In the genomic region with DNA sequence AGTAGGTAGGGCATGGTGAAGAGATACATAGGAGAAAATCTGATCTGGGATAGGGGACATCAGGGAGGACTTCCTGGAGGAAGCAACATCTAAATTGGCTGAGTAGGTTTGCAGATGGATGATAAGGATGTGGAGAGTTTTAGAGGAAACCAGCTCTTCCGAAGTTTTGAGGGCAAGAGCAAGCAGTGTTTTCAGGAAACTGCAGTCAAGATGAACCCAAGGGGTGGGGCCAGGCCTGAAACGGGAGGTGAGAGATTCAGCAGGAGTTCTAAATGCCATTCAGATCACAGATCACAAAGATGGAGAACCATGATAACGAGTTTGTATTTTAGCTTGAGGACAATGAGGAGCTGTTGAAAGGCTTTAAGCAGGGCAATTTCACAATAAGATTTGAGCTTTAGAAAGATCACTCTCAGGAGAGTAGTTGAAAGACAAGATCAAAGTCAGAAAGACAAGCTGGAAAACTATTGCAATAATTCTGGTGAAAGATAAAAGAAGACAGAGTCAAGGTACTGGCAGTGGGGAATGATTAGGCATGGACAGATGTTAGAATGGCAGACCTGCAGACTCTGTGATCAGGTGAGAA, we compare ENCODE assay signal across 1 cellular context.
A peak's percentile ranks its signal among the peaks of the same experiment; 100 is the strongest.
TF ChIP-seq lines count a peak whose summit lies in the region.

No MANE protein-coding gene starts in this region.

TF ChIP-seq in HepG2, 621 proteins besides CTCF, POLR2A, EP300 and RAD21 (continued from another document and continues in another):
- TF ChIP-seq REL (CRISPR knock-in tag; conservative IDR thresholded peaks at IDR 0.05): no peak
- peak; percentile 49 for TF ChIP-seq ASH2L (IDR thresholded peaks at IDR 0.05; ENCODE audit: insufficient read length, low read depth, low read length)
- TF ChIP-seq, protein P1, sequence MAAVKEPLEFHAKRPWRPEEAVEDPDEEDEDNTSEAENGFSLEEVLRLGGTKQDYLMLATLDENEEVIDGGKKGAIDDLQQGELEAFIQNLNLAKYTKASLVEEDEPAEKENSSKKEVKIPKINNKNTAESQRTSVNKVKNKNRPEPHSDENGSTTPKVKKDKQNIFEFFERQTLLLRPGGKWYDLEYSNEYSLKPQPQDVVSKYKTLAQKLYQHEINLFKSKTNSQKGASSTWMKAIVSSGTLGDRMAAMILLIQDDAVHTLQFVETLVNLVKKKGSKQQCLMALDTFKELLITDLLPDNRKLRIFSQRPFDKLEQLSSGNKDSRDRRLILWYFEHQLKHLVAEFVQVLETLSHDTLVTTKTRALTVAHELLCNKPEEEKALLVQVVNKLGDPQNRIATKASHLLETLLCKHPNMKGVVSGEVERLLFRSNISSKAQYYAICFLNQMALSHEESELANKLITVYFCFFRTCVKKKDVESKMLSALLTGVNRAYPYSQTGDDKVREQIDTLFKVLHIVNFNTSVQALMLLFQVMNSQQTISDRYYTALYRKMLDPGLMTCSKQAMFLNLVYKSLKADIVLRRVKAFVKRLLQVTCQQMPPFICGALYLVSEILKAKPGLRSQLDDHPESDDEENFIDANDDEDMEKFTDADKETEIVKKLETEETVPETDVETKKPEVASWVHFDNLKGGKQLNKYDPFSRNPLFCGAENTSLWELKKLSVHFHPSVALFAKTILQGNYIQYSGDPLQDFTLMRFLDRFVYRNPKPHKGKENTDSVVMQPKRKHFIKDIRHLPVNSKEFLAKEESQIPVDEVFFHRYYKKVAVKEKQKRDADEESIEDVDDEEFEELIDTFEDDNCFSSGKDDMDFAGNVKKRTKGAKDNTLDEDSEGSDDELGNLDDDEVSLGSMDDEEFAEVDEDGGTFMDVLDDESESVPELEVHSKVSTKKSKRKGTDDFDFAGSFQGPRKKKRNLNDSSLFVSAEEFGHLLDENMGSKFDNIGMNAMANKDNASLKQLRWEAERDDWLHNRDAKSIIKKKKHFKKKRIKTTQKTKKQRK (IDR thresholded peaks at IDR 0.05; ENCODE audit: low read length): no peak
- TF ChIP-seq, protein P2, sequence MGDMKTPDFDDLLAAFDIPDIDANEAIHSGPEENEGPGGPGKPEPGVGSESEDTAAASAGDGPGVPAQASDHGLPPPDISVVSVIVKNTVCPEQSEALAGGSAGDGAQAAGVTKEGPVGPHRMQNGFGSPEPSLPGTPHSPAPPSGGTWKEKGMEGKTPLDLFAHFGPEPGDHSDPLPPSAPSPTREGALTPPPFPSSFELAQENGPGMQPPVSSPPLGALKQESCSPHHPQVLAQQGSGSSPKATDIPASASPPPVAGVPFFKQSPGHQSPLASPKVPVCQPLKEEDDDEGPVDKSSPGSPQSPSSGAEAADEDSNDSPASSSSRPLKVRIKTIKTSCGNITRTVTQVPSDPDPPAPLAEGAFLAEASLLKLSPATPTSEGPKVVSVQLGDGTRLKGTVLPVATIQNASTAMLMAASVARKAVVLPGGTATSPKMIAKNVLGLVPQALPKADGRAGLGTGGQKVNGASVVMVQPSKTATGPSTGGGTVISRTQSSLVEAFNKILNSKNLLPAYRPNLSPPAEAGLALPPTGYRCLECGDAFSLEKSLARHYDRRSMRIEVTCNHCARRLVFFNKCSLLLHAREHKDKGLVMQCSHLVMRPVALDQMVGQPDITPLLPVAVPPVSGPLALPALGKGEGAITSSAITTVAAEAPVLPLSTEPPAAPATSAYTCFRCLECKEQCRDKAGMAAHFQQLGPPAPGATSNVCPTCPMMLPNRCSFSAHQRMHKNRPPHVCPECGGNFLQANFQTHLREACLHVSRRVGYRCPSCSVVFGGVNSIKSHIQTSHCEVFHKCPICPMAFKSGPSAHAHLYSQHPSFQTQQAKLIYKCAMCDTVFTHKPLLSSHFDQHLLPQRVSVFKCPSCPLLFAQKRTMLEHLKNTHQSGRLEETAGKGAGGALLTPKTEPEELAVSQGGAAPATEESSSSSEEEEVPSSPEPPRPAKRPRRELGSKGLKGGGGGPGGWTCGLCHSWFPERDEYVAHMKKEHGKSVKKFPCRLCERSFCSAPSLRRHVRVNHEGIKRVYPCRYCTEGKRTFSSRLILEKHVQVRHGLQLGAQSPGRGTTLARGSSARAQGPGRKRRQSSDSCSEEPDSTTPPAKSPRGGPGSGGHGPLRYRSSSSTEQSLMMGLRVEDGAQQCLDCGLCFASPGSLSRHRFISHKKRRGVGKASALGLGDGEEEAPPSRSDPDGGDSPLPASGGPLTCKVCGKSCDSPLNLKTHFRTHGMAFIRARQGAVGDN (CRISPR knock-in tag; IDR thresholded peaks at IDR 0.05): no peak
- TF ChIP-seq PAX8 (CRISPR knock-in tag; IDR thresholded peaks at IDR 0.05; ENCODE audit: borderline replicate concordance): no peak
- peak; percentile 67 for TF ChIP-seq RCOR2 (CRISPR knock-in tag; IDR thresholded peaks at IDR 0.05)
- TF ChIP-seq ZNF747 (CRISPR knock-in tag; IDR thresholded peaks at IDR 0.05; ENCODE audit: borderline replicate concordance): no peak
- TF ChIP-seq ZNF644 (CRISPR knock-in tag; IDR thresholded peaks at IDR 0.05; ENCODE audit: low read depth): 0 out of 2 replicates have a peak, but pooled peaks have one; percentile 20
- no peak for TF ChIP-seq HNRNPLL (IDR thresholded peaks at IDR 0.05; ENCODE audit: low read depth, low read length, poor library complexity, severe bottlenecking)
- 0 out of 2 replicates have a peak, but pooled peaks have one; percentile 44 for TF ChIP-seq SIX4 (CRISPR knock-in tag; IDR thresholded peaks at IDR 0.05)
- TF ChIP-seq NFIC (IDR thresholded peaks at IDR 0.05; ENCODE audit: low read length): 0 out of 2 replicates have a peak, but pooled peaks have one; percentile 18
- no peak for TF ChIP-seq KLF16 (CRISPR knock-in tag; IDR thresholded peaks at IDR 0.05)
- TF ChIP-seq, protein P3, sequence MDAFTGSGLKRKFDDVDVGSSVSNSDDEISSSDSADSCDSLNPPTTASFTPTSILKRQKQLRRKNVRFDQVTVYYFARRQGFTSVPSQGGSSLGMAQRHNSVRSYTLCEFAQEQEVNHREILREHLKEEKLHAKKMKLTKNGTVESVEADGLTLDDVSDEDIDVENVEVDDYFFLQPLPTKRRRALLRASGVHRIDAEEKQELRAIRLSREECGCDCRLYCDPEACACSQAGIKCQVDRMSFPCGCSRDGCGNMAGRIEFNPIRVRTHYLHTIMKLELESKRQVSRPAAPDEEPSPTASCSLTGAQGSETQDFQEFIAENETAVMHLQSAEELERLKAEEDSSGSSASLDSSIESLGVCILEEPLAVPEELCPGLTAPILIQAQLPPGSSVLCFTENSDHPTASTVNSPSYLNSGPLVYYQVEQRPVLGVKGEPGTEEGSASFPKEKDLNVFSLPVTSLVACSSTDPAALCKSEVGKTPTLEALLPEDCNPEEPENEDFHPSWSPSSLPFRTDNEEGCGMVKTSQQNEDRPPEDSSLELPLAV (CRISPR knock-in tag; conservative IDR thresholded peaks at IDR 0.05; ENCODE audit: low read depth): no peak
- no peak for TF ChIP-seq RBFOX2 (IDR thresholded peaks at IDR 0.05; ENCODE audit: low read depth, low read length)
- TF ChIP-seq ZSCAN30 (CRISPR knock-in tag; IDR thresholded peaks at IDR 0.05): no peak
- TF ChIP-seq ZMYM3 (CRISPR knock-in tag; IDR thresholded peaks at IDR 0.05): peak; percentile 31; the same call in 1 of the 2 replicates
- TF ChIP-seq SOX13 (IDR thresholded peaks at IDR 0.05): no peak; the same call in 1 of the 2 replicates
- TF ChIP-seq SOX13 (CRISPR knock-in tag; conservative IDR thresholded peaks at IDR 0.05 in 1 of 2, IDR thresholded peaks at IDR 0.05 in 1 of 2): peak in 1 of 2 experiments; percentile 92; a peak in 2 of 4 replicates
- 0 out of 2 replicates have a peak, but pooled peaks have one; percentile 24 for TF ChIP-seq SALL1 (CRISPR knock-in tag; IDR thresholded peaks at IDR 0.05)
- TF ChIP-seq ZFP36 (IDR thresholded peaks at IDR 0.05; ENCODE audit: borderline replicate concordance, low read depth, low read length, partially characterized antibody): peak; percentile 93
- TF ChIP-seq SAP130 (CRISPR knock-in tag; IDR thresholded peaks at IDR 0.05; ENCODE audit: low read depth): peak; percentile 20; the same call in 1 of the 2 replicates
- no peak for TF ChIP-seq ZBTB1 (CRISPR knock-in tag; IDR thresholded peaks at IDR 0.05; ENCODE audit: borderline replicate concordance)
- TF ChIP-seq, protein P4, sequence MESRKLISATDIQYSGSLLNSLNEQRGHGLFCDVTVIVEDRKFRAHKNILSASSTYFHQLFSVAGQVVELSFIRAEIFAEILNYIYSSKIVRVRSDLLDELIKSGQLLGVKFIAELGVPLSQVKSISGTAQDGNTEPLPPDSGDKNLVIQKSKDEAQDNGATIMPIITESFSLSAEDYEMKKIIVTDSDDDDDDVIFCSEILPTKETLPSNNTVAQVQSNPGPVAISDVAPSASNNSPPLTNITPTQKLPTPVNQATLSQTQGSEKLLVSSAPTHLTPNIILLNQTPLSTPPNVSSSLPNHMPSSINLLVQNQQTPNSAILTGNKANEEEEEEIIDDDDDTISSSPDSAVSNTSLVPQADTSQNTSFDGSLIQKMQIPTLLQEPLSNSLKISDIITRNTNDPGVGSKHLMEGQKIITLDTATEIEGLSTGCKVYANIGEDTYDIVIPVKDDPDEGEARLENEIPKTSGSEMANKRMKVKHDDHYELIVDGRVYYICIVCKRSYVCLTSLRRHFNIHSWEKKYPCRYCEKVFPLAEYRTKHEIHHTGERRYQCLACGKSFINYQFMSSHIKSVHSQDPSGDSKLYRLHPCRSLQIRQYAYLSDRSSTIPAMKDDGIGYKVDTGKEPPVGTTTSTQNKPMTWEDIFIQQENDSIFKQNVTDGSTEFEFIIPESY (CRISPR knock-in tag; IDR thresholded peaks at IDR 0.05): no peak
- no peak for TF ChIP-seq ZNF766 (CRISPR knock-in tag; IDR thresholded peaks at IDR 0.05; ENCODE audit: borderline replicate concordance)
- no peak for TF ChIP-seq ZNF670 (CRISPR knock-in tag; IDR thresholded peaks at IDR 0.05; ENCODE audit: borderline replicate concordance)
- no peak for TF ChIP-seq FOXA1 (IDR thresholded peaks at IDR 0.05)
- TF ChIP-seq FOXA1 (CRISPR knock-in tag; IDR thresholded peaks at IDR 0.05): peak; percentile 38; the same call in 1 of the 2 replicates
- TF ChIP-seq, protein P5, sequence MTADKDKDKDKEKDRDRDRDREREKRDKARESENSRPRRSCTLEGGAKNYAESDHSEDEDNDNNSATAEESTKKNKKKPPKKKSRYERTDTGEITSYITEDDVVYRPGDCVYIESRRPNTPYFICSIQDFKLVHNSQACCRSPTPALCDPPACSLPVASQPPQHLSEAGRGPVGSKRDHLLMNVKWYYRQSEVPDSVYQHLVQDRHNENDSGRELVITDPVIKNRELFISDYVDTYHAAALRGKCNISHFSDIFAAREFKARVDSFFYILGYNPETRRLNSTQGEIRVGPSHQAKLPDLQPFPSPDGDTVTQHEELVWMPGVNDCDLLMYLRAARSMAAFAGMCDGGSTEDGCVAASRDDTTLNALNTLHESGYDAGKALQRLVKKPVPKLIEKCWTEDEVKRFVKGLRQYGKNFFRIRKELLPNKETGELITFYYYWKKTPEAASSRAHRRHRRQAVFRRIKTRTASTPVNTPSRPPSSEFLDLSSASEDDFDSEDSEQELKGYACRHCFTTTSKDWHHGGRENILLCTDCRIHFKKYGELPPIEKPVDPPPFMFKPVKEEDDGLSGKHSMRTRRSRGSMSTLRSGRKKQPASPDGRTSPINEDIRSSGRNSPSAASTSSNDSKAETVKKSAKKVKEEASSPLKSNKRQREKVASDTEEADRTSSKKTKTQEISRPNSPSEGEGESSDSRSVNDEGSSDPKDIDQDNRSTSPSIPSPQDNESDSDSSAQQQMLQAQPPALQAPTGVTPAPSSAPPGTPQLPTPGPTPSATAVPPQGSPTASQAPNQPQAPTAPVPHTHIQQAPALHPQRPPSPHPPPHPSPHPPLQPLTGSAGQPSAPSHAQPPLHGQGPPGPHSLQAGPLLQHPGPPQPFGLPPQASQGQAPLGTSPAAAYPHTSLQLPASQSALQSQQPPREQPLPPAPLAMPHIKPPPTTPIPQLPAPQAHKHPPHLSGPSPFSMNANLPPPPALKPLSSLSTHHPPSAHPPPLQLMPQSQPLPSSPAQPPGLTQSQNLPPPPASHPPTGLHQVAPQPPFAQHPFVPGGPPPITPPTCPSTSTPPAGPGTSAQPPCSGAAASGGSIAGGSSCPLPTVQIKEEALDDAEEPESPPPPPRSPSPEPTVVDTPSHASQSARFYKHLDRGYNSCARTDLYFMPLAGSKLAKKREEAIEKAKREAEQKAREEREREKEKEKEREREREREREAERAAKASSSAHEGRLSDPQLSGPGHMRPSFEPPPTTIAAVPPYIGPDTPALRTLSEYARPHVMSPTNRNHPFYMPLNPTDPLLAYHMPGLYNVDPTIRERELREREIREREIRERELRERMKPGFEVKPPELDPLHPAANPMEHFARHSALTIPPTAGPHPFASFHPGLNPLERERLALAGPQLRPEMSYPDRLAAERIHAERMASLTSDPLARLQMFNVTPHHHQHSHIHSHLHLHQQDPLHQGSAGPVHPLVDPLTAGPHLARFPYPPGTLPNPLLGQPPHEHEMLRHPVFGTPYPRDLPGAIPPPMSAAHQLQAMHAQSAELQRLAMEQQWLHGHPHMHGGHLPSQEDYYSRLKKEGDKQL (CRISPR knock-in tag; IDR thresholded peaks at IDR 0.05; ENCODE audit: low read depth): peak; percentile 20; the same call in 1 of the 2 replicates
- TF ChIP-seq, protein P6, sequence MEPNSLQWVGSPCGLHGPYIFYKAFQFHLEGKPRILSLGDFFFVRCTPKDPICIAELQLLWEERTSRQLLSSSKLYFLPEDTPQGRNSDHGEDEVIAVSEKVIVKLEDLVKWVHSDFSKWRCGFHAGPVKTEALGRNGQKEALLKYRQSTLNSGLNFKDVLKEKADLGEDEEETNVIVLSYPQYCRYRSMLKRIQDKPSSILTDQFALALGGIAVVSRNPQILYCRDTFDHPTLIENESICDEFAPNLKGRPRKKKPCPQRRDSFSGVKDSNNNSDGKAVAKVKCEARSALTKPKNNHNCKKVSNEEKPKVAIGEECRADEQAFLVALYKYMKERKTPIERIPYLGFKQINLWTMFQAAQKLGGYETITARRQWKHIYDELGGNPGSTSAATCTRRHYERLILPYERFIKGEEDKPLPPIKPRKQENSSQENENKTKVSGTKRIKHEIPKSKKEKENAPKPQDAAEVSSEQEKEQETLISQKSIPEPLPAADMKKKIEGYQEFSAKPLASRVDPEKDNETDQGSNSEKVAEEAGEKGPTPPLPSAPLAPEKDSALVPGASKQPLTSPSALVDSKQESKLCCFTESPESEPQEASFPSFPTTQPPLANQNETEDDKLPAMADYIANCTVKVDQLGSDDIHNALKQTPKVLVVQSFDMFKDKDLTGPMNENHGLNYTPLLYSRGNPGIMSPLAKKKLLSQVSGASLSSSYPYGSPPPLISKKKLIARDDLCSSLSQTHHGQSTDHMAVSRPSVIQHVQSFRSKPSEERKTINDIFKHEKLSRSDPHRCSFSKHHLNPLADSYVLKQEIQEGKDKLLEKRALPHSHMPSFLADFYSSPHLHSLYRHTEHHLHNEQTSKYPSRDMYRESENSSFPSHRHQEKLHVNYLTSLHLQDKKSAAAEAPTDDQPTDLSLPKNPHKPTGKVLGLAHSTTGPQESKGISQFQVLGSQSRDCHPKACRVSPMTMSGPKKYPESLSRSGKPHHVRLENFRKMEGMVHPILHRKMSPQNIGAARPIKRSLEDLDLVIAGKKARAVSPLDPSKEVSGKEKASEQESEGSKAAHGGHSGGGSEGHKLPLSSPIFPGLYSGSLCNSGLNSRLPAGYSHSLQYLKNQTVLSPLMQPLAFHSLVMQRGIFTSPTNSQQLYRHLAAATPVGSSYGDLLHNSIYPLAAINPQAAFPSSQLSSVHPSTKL (CRISPR knock-in tag; IDR thresholded peaks at IDR 0.05): peak; percentile 73; the same call in 1 of the 2 replicates
- no peak for TF ChIP-seq ZNF292 (CRISPR knock-in tag; IDR thresholded peaks at IDR 0.05; ENCODE audit: borderline replicate concordance, low read depth)
- TF ChIP-seq, protein P7, sequence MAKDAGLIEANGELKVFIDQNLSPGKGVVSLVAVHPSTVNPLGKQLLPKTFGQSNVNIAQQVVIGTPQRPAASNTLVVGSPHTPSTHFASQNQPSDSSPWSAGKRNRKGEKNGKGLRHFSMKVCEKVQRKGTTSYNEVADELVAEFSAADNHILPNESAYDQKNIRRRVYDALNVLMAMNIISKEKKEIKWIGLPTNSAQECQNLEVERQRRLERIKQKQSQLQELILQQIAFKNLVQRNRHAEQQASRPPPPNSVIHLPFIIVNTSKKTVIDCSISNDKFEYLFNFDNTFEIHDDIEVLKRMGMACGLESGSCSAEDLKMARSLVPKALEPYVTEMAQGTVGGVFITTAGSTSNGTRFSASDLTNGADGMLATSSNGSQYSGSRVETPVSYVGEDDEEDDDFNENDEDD (CRISPR knock-in tag; IDR thresholded peaks at IDR 0.05; ENCODE audit: borderline replicate concordance): no peak
- peak; percentile 75 for TF ChIP-seq GATAD2A (CRISPR knock-in tag; IDR thresholded peaks at IDR 0.05)
